In the genomic region with DNA sequence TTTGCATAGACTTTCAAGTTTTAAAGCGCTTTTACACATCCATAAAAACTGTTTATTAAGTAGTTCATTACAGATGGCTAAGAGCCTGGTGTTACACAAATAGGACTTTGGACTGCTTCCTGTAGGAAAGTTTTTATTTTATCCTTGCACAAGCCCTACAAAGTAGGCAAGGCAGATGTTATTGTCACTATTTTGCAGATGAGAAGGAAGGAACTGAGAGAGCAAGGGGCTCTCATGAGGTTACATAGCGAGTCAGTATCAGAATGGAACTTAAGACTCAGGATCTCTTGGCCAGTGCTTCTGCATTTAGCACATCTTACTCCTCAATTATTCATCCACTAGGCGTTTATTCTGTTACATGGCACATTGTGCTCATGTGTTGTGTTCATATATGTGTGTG, we compare ENCODE assay signal across 23 cellular contexts. TPM values are rescaled to one million over a fixed set of nuclear protein-coding genes. Genes with fewer than 3 reads are reported as not detected.
A peak's percentile ranks its signal among the peaks of the same experiment; 100 is the strongest.
DNase-seq lines count a peak whose midpoint lies in the region; ATAC-seq and TF ChIP-seq lines count a peak whose summit lies in the region.
"Had no signal": no experiment of that assay in that cellular context is flagged by ENCODE, and none has a peak within 500 bp of the region (broad histone marks: within the 10 kb centered on the region; RNA-seq: fewer than 3 reads in every experiment).

No MANE protein-coding gene starts in this region.

- H3K4me3 ChIP-seq in SU-DHL-6 (ENCODE audit: insufficient read depth, low read length, poor library complexity, severe bottlenecking) = no peak overlapping the region
- H3K4me3 ChIP-seq: heart left ventricle had no signal

- H3K9me3 Mint-ChIP-seq in naive B cell = no peaks in the 10 kb centered on the region
- H3K9me3 Mint-ChIP-seq: natural killer cell had no signal

- peak; percentile 21 for ATAC-seq in HG03108 (IDR thresholded peaks at IDR 0.05; ENCODE audit: unreplicated experiment)
- ATAC-seq in naive B cell (ENCODE audit: low read depth in 2 of 2) = no peak
- ATAC-seq: HCT116, heart left ventricle, natural killer cell had no signal

- no peaks in the 10 kb centered on the region for H4K20me1 ChIP-seq in SU-DHL-6 (ENCODE audit: low read depth, low read length)

- peak overlapping the region in 1 of 6 donors; percentile 43 for H3K27ac Mint-ChIP-seq in naive B cell
- H3K27ac Mint-ChIP-seq: natural killer cell, progenitor cell of endocrine pancreas had no signal

- H3K4me2 ChIP-seq in SU-DHL-6 (ENCODE audit: low read depth, low read length, poor library complexity, severe bottlenecking) = peak overlapping the region; percentile 56

- peaks cover 5 to 7% (median 5%) of the 10 kb centered on the region in 3 donors for H3K27me3 Mint-ChIP-seq in naive B cell

- DNase-seq in GM10266 (ENCODE audit: extremely low spot score) (peak; percentile 42), naive B cell (no peak), NCI-H345 (lab: John Stamatoyannopoulos, UW) (no peak), NCI-H2227 treated with DMSO at 0.1 percent for 48 hours (lab: John Stamatoyannopoulos, UW) (no peak), ACHN (no peak), kidney glomerular epithelial cell (lab: John Stamatoyannopoulos, UW) (no peak)
- DNase-seq: activated CD4-positive, alpha-beta T cell treated with anti-CD3 and anti-CD28 coated beads, Interleukin-2, amount 50 U/mL, for 1 hour; AML-193; aorta; effector CD8-positive, alpha-beta T cell; GF-D8; heart left ventricle; Kasumi-1; mammary epithelial cell; natural killer cell; NCI-H1436 treated with DMSO at 0.1 percent for 48 hours; NCI-H82; stimulated activated CD4-positive, alpha-beta T cell treated with anti-CD3 and anti-CD28 coated beads, Interleukin-4, amount 100 ng/mL, for 4 hours; SW 1271 had no signal

- H3K4me3 Mint-ChIP-seq in naive B cell = peak overlapping the region in 7 of 8 donors; percentile 30 to 81 (median 65)

- no peaks in the 10 kb centered on the region for H3K27me3 ChIP-seq in SU-DHL-6 (ENCODE audit: low read length)
- H3K27me3 ChIP-seq: heart left ventricle had no signal

- H3K36me3 Mint-ChIP-seq in naive B cell = no peaks in the 10 kb centered on the region
- H3K36me3 Mint-ChIP-seq: natural killer cell had no signal

- no peak overlapping the region; the same call in 1 of the 2 replicates for H3K9ac ChIP-seq in SU-DHL-6 (ENCODE audit: low read length)

- no peaks in the 10 kb centered on the region for H3K79me2 ChIP-seq in SU-DHL-6 (ENCODE audit: insufficient read depth, low read length)

- TF ChIP-seq CTCF in GM10266 (IDR thresholded peaks at IDR 0.05; ENCODE audit: control insufficient read depth, insufficient read depth, low read depth, missing control alignments) (no peak), SU-DHL-6 (IDR thresholded peaks at IDR 0.05; ENCODE audit: insufficient read depth, low read length, poor library complexity, severe bottlenecking) (no peak)

- peaks cover 18% of the 10 kb centered on the region for H3F3A ChIP-seq in SU-DHL-6 (ENCODE audit: insufficient read depth)

- no peaks in the 10 kb centered on the region for H3K36me3 ChIP-seq in SU-DHL-6 (ENCODE audit: low read length)
- H3K36me3 ChIP-seq: heart left ventricle had no signal

- H2AFZ ChIP-seq in SU-DHL-6 (ENCODE audit: low read depth, low read length, severe bottlenecking) = no peak overlapping the region

- H3K9me2 ChIP-seq in SU-DHL-6 (replicated peaks; ENCODE audit: insufficient read depth, low read length) = no peaks in the 10 kb centered on the region

- in situ Hi-C loops in ACHN (cut with HindIII; ENCODE audit: low pct_ligation_motif_present, low pct_unique_long_range_greater_than_20kb, low sequenced_read_pairs) = no loop called here

- no peaks in the 10 kb centered on the region for H3K9me3 ChIP-seq in SU-DHL-6 (ENCODE audit: insufficient read depth, low read length)
- H3K9me3 ChIP-seq: heart left ventricle had no signal

- H3K4me1 Mint-ChIP-seq in naive B cell = peaks cover 64 to 75% (median 68%) of the 10 kb centered on the region in 3 donors

- H3K27ac ChIP-seq in SU-DHL-6 (ENCODE audit: low read depth, low read length) = peak overlapping the region; percentile 21; the same call in 1 of the 2 replicates
- H3K27ac ChIP-seq: heart left ventricle had no signal

RNA-seq across cellular contexts. Expression of a gene that starts 2.6 kb away (rescaled TPM):
- polyA plus RNA-seq in naive B cell (ENCODE audit: low read depth in 6 of 6) = 1 to 10 TPM; 1.7 to 3.6 (median 2.8) TPM

RNA-seq across cellular contexts. Expression of a gene that starts 46.8 kb away (rescaled TPM):
- polyA plus RNA-seq in naive B cell (ENCODE audit: low read depth in 6 of 6) = not detected
